8 cellular contexts compared by ENCODE assay signal in the genomic region with DNA sequence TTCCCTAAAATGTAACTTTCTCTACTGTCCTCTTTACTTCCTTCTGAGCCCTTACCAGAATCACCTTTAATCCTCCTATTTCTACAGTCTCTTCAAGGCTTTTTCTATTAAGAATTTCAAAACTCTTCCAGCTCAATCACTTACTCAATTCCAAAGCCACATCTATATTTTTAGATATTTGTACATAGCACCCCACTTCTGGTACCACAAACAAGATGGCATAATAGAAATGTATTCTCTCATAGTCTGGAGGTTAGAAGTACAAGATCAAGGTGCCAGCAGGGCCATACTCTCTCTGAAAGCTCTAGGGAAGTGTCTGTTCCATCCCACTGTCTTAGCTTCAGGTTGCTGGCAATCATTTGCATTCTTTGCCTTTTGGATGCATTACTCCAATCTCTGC.
"Had no signal": no experiment of that assay in that cellular context is flagged by ENCODE, and none has a peak within 500 bp of the region (broad histone marks: within the 10 kb centered on the region; RNA-seq: fewer than 3 reads in every experiment).

No MANE protein-coding gene starts in this region.

- ATAC-seq: GM23338, HepG2 had no signal

- H3K27ac ChIP-seq: HL-60 had no signal

- DNase-seq: H9, HCEC 1CT, HFFc6, KG1 had no signal

- H3K4me3 ChIP-seq: GM23338 had no signal

- H3K4me1 Mint-ChIP-seq: GM23338, H9 had no signal

- H3K4me2 ChIP-seq: GM23338 had no signal

- H3K27me3 Mint-ChIP-seq: IgD-negative memory B cell had no signal

- H3K4me3 Mint-ChIP-seq: GM23338, H9, HFFc6, IgD-negative memory B cell had no signal

- H3K27ac Mint-ChIP-seq: GM23338, H9, HFFc6 had no signal
